1 cellular context compared by ENCODE assay signal in the genomic region with DNA sequence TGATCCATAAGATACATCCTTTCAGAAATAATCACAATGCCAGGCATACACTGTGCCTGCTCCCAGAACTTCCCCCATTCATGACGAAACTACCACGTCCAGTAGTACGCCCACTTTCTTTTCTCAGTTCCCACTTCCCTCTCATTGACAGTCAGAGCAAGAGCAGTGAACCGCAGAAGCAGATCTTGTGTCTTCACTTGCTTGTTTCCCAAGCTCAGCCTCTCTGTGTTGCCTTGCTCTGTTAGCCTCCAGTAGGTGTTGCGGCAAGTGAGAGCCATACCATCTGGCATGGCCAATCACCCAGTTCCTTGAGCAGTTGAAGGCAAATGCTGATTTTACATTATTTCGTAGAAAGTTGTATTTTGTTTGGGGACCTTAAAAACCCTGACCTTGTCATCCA.
TF ChIP-seq lines count a peak whose summit lies in the region.

No MANE protein-coding gene starts in this region.

TF ChIP-seq in GM23338, 12 proteins besides CTCF, POLR2A, EP300 and RAD21 (continued from another document):
- TF ChIP-seq, protein P1, sequence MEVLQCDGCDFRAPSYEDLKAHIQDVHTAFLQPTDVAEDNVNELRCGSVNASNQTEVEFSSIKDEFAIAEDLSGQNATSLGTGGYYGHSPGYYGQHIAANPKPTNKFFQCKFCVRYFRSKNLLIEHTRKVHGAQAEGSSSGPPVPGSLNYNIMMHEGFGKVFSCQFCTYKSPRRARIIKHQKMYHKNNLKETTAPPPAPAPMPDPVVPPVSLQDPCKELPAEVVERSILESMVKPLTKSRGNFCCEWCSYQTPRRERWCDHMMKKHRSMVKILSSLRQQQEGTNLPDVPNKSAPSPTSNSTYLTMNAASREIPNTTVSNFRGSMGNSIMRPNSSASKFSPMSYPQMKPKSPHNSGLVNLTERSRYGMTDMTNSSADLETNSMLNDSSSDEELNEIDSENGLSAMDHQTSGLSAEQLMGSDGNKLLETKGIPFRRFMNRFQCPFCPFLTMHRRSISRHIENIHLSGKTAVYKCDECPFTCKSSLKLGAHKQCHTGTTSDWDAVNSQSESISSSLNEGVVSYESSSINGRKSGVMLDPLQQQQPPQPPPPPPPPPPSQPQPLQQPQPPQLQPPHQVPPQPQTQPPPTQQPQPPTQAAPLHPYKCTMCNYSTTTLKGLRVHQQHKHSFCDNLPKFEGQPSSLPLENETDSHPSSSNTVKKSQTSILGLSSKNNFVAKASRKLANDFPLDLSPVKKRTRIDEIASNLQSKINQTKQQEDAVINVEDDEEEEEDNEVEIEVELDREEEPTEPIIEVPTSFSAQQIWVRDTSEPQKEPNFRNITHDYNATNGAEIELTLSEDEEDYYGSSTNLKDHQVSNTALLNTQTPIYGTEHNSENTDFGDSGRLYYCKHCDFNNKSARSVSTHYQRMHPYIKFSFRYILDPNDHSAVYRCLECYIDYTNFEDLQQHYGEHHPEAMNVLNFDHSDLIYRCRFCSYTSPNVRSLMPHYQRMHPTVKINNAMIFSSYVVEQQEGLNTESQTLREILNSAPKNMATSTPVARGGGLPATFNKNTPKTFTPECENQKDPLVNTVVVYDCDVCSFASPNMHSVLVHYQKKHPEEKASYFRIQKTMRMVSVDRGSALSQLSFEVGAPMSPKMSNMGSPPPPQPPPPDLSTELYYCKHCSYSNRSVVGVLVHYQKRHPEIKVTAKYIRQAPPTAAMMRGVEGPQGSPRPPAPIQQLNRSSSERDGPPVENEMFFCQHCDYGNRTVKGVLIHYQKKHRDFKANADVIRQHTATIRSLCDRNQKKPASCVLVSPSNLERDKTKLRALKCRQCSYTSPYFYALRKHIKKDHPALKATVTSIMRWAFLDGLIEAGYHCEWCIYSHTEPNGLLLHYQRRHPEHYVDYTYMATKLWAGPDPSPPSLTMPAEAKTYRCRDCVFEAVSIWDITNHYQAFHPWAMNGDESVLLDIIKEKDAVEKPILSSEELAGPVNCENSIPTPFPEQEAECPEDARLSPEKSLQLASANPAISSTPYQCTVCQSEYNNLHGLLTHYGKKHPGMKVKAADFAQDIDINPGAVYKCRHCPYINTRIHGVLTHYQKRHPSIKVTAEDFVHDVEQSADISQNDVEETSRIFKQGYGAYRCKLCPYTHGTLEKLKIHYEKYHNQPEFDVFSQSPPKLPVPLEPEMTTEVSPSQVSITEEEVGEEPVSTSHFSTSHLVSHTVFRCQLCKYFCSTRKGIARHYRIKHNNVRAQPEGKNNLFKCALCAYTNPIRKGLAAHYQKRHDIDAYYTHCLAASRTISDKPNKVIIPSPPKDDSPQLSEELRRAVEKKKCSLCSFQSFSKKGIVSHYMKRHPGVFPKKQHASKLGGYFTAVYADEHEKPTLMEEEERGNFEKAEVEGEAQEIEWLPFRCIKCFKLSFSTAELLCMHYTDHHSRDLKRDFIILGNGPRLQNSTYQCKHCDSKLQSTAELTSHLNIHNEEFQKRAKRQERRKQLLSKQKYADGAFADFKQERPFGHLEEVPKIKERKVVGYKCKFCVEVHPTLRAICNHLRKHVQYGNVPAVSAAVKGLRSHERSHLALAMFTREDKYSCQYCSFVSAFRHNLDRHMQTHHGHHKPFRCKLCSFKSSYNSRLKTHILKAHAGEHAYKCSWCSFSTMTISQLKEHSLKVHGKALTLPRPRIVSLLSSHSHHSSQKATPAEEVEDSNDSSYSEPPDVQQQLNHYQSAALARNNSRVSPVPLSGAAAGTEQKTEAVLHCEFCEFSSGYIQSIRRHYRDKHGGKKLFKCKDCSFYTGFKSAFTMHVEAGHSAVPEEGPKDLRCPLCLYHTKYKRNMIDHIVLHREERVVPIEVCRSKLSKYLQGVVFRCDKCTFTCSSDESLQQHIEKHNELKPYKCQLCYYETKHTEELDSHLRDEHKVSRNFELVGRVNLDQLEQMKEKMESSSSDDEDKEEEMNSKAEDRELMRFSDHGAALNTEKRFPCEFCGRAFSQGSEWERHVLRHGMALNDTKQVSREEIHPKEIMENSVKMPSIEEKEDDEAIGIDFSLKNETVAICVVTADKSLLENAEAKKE (CRISPR knock-in tag; IDR thresholded peaks at IDR 0.05), result no peak
- no peak for TF ChIP-seq ZNF114 (CRISPR knock-in tag; IDR thresholded peaks at IDR 0.05)
